Comparison of ENCODE assay signal across 16 cellular contexts in genomic region chr15:68609618-68610017, GRCh38. TPM values are rescaled to one million over a fixed set of nuclear protein-coding genes. Genes with fewer than 3 reads are reported as not detected.
DNase-seq lines count a peak whose midpoint lies in the region; ATAC-seq and TF ChIP-seq lines count a peak whose summit lies in the region.
"Had no signal": no experiment of that assay in that cellular context is flagged by ENCODE, and none has a peak within 500 bp of the region (broad histone marks: within the 10 kb centered on the region; RNA-seq: fewer than 3 reads in every experiment).

No MANE protein-coding gene starts in this region.

- H3K9me3 ChIP-seq in sigmoid colon: no peaks in the 10 kb centered on the region

- H3K36me3 ChIP-seq in ACC112 (ENCODE audit: insufficient read depth, low read length): no peaks in the 10 kb centered on the region; the same call in 1 of the 2 replicates
- H3K36me3 ChIP-seq in sigmoid colon: no peaks in the 10 kb centered on the region
- H3K36me3 ChIP-seq: left lung had no signal

- H3K9me3 Mint-ChIP-seq in activated T-helper 1 cell treated with anti-CD3 and anti-CD28 coated beads, Interleukin-12 subunit alpha, Interleukin-12 subunit beta, Interleukin-2, Interleukin-4 antibody, amounts not matched to agents 30 ng/mL and 10 ng/mL and 1 ng/mL, durations not matched to agents 14 hours and 24 hours and 36 hours: no peaks in the 10 kb centered on the region
- H3K9me3 Mint-ChIP-seq: activated CD4-positive, alpha-beta T cell treated with anti-CD3 and anti-CD28 coated beads, Interleukin-2, amount 10 ng/mL, durations not matched to agents 7 days and 5 days had no signal

- no peak overlapping the region for H3K4me3 Mint-ChIP-seq in activated T-helper 1 cell treated with anti-CD3 and anti-CD28 coated beads, Interleukin-12 subunit alpha, Interleukin-12 subunit beta, Interleukin-2, Interleukin-4 antibody, amounts not matched to agents 30 ng/mL and 10 ng/mL and 1 ng/mL, durations not matched to agents 14 hours and 24 hours and 36 hours
- H3K4me3 Mint-ChIP-seq: activated CD4-positive, alpha-beta T cell treated with anti-CD3 and anti-CD28 coated beads, Interleukin-2, amount 10 ng/mL, durations not matched to agents 7 days and 5 days had no signal

- H3K79me2 ChIP-seq in ACC112 (ENCODE audit: control insufficient read depth, insufficient read depth, low read length, unreplicated experiment): peaks cover 13% of the 10 kb centered on the region

- H3K4me1 ChIP-seq in ACC112 (ENCODE audit: control insufficient read depth, insufficient read depth, low read length, unreplicated experiment) (peaks cover 72% of the 10 kb centered on the region), sigmoid colon (peaks cover 0 to 33% (median 14%) of the 10 kb centered on the region in 4 donors)
- H3K4me1 ChIP-seq: A549 had no signal

- 80 to 86% methylated on average over 7 of the region's 7 CpGs for WGBS in sigmoid colon, 2 donors

- peak; percentile 89 to 95 for DNase-seq in cardiac fibroblast (ENCODE audit: low read depth in 2 of 2)
- DNase-seq in left ventricle myocardium superior: peak; percentile 90
- DNase-seq in sigmoid colon: peak; percentile 91
- DNase-seq in NCI-H446 treated with DMSO at 0.1 percent for 48 hours (lab: John Stamatoyannopoulos, UW): no peak
- DNase-seq in activated T-helper 1 cell treated with anti-CD3 and anti-CD28 coated beads, Interleukin-12 subunit alpha, Interleukin-12 subunit beta, Interleukin-2, Interleukin-4 antibody, amounts not matched to agents 30 ng/mL and 10 ng/mL and 1 ng/mL, durations not matched to agents 14 hours and 24 hours and 36 hours (ENCODE audit: low spot score): no peak
- DNase-seq: activated CD4-positive, alpha-beta T cell treated with anti-CD3 and anti-CD28 coated beads, Interleukin-2, amount 10 ng/mL, durations not matched to agents 7 days and 5 days; activated effector memory CD4-positive, alpha-beta T cell treated with Interleukin-2 at 50 U/mL for 16 hours; glutamatergic neuron; NCI-H2107; SW 1271; trophoblast cell had no signal

- no peaks in the 10 kb centered on the region for H3K4me1 Mint-ChIP-seq in activated T-helper 1 cell treated with anti-CD3 and anti-CD28 coated beads, Interleukin-12 subunit alpha, Interleukin-12 subunit beta, Interleukin-2, Interleukin-4 antibody, amounts not matched to agents 30 ng/mL and 10 ng/mL and 1 ng/mL, durations not matched to agents 14 hours and 24 hours and 36 hours (ENCODE audit: low read depth)
- H3K4me1 Mint-ChIP-seq: activated CD4-positive, alpha-beta T cell treated with anti-CD3 and anti-CD28 coated beads, Interleukin-2, amount 10 ng/mL, durations not matched to agents 7 days and 5 days had no signal

- TF ChIP-seq CTCF in cardiac fibroblast (IDR thresholded peaks at IDR 0.05; ENCODE audit: low read depth, low read length) (no peak), sigmoid colon (IDR thresholded peaks at IDR 0.05) (no peak)

- H3K27me3 Mint-ChIP-seq in activated T-helper 1 cell treated with anti-CD3 and anti-CD28 coated beads, Interleukin-12 subunit alpha, Interleukin-12 subunit beta, Interleukin-2, Interleukin-4 antibody, amounts not matched to agents 30 ng/mL and 10 ng/mL and 1 ng/mL, durations not matched to agents 14 hours and 24 hours and 36 hours (ENCODE audit: insufficient read depth): peaks cover 12% of the 10 kb centered on the region

- H3K36me3 Mint-ChIP-seq in activated T-helper 1 cell treated with anti-CD3 and anti-CD28 coated beads, Interleukin-12 subunit alpha, Interleukin-12 subunit beta, Interleukin-2, Interleukin-4 antibody, amounts not matched to agents 30 ng/mL and 10 ng/mL and 1 ng/mL, durations not matched to agents 14 hours and 24 hours and 36 hours (ENCODE audit: low read depth): no peaks in the 10 kb centered on the region

- H3K27me3 ChIP-seq in ACC112 (ENCODE audit: insufficient read depth, low read length) (no peaks in the 10 kb centered on the region), sigmoid colon (no peaks in the 10 kb centered on the region)
- H3K27me3 ChIP-seq: left lung had no signal

- ATAC-seq in left ventricle myocardium superior (peak; percentile 86), GM19328 (IDR thresholded peaks at IDR 0.05; ENCODE audit: unreplicated experiment) (no peak), HG02973 (IDR thresholded peaks at IDR 0.05; ENCODE audit: unreplicated experiment) (no peak)
- ATAC-seq: A549, left lung had no signal

- H3K4me3 ChIP-seq in ACC112 (ENCODE audit: low read depth, low read length): no peak overlapping the region
- no peak overlapping the region for H3K4me3 ChIP-seq in cardiac fibroblast (replicated peaks in 1 of 2; ENCODE audit: low read depth in 2 of 2, low read length in 2 of 2)
- H3K4me3 ChIP-seq in sigmoid colon: no peak overlapping the region
- H3K4me3 ChIP-seq: A549, left lung had no signal

- intact Hi-C loops in left ventricle myocardium superior (cut with micrococcal nuclease): no loop called here
- intact Hi-C loops in sigmoid colon (cut with DNase I): no loop called here
- intact Hi-C loops in activated T-helper 1 cell treated with anti-CD3 and anti-CD28 coated beads, Interleukin-12 subunit alpha, Interleukin-12 subunit beta, Interleukin-2, Interleukin-4 antibody, amounts not matched to agents 30 ng/mL and 10 ng/mL and 1 ng/mL, durations not matched to agents 14 hours and 24 hours and 36 hours (cut with micrococcal nuclease): no loop called here

- no peak for TF ChIP-seq EP300 in sigmoid colon (IDR thresholded peaks at IDR 0.05)

- no peak overlapping the region for H3K27ac Mint-ChIP-seq in activated T-helper 1 cell treated with anti-CD3 and anti-CD28 coated beads, Interleukin-12 subunit alpha, Interleukin-12 subunit beta, Interleukin-2, Interleukin-4 antibody, amounts not matched to agents 30 ng/mL and 10 ng/mL and 1 ng/mL, durations not matched to agents 14 hours and 24 hours and 36 hours
- H3K27ac Mint-ChIP-seq: activated CD4-positive, alpha-beta T cell treated with anti-CD3 and anti-CD28 coated beads, Interleukin-2, amount 10 ng/mL, durations not matched to agents 7 days and 5 days had no signal

- no peak overlapping the region for H2AFZ ChIP-seq in ACC112 (ENCODE audit: low read length, unreplicated experiment)

- H3K27ac ChIP-seq in ACC112 (ENCODE audit: low read depth, low read length): peak overlapping the region; percentile 91
- peak overlapping the region; percentile 56 to 78 (median 66) for H3K27ac ChIP-seq in sigmoid colon
- H3K27ac ChIP-seq: A549, left lung had no signal

- TF ChIP-seq POLR2A in sigmoid colon (IDR thresholded peaks at IDR 0.05): no peak

RNA-seq across cellular contexts. Expression of gene CORO2B, which starts 30.8 kb away (rescaled TPM):
- 5.9 TPM for total RNA-seq in left ventricle myocardium superior
- 1 to 10 TPM; 3.1 to 3.9 (median 3.8) TPM for total RNA-seq in sigmoid colon
- 1 to 10 TPM in 2 of 3 donors, under 1 TPM in 1; 0.46 to 2.5 (median 1.2) TPM for polyA plus RNA-seq in sigmoid colon
- total RNA-seq in activated T-helper 1 cell treated with anti-CD3 and anti-CD28 coated beads, Interleukin-12 subunit alpha, Interleukin-12 subunit beta, Interleukin-2, Interleukin-4 antibody, amounts not matched to agents 30 ng/mL and 10 ng/mL and 1 ng/mL, durations not matched to agents 14 hours and 24 hours and 36 hours: 0.10 TPM in 1 of 2 replicates, not detected in the other
- total RNA-seq: activated CD4-positive, alpha-beta T cell treated with anti-CD3 and anti-CD28 coated beads, Interleukin-2, amount 10 ng/mL, durations not matched to agents 7 days and 5 days had no signal

Comparison
In these comparisons a context has a peak if more than half of its experiments do, and no peak if none do; other contexts are left out.
1. DNase-seq: peak in cardiac fibroblast (2 of 2), left ventricle myocardium superior (single experiment) and sigmoid colon (single experiment); none in NCI-H446 treated with DMSO at 0.1 percent for 48 hours (single experiment) and activated T-helper 1 cell treated with anti-CD3 and anti-CD28 coated beads, Interleukin-12 subunit alpha, Interleukin-12 subunit beta, Interleukin-2, Interleukin-4 antibody, amounts not matched to agents 30 ng/mL and 10 ng/mL and 1 ng/mL, durations not matched to agents 14 hours and 24 hours and 36 hours (single experiment).